In genomic region chr1:184644771-184645170, GRCh38 we compare ENCODE assay signal across 35 cellular contexts.
DNase-seq lines count a peak whose midpoint lies in the region; ATAC-seq and TF ChIP-seq lines count a peak whose summit lies in the region.
"Had no signal": no experiment of that assay in that cellular context is flagged by ENCODE, and none has a peak within 500 bp of the region (broad histone marks: within the 10 kb centered on the region; RNA-seq: fewer than 3 reads in every experiment).

No MANE protein-coding gene starts in this region.

- CTCF ChIA-PET in MCF 10A (lab: Yijun Ruan, JAX) (interaction anchor here (1.4 to 1.5 kb wide), 2 partner anchors 9 to 20 kb away, joined by 4 to 7 read pairs; no protein-coding TSS in a partner anchor), mammary epithelial cell (lab: Charles Lee; ENCODE audit: low non-redundant PET) (no interaction called here)

- no peaks in the 10 kb centered on the region for H3K27me3 ChIP-seq in mammary epithelial cell (ENCODE audit: insufficient read depth, low read length)
- H3K27me3 ChIP-seq in esophagus muscularis mucosa: no peaks in the 10 kb centered on the region
- H3K27me3 ChIP-seq in aorta (ENCODE audit: control insufficient read depth in 1 of 2, insufficient read depth in 2 of 2, low read length in 1 of 2): no peaks in the 10 kb centered on the region
- H3K27me3 ChIP-seq: BE2C; BLaER1; BLaER1 treated with 17β-estradiol and CSF1 and Interleukin-3, amounts not matched to agents 10 nM and 100 nM had no signal

- no peak overlapping the region for H3K4me2 ChIP-seq in mammary epithelial cell (ENCODE audit: insufficient read depth, low read depth, low read length)
- H3K4me2 ChIP-seq: A549; BLaER1; BLaER1 treated with 17β-estradiol and CSF1 and Interleukin-3, amounts not matched to agents 10 nM and 100 nM had no signal

- in situ Hi-C loops in mammary epithelial cell (cut with MboI; ENCODE audit: low sequenced_read_pairs in 2 of 2): no loop called here

- no peak for TF ChIP-seq EP300 in esophagus muscularis mucosa (IDR thresholded peaks at IDR 0.05)

- no peaks in the 10 kb centered on the region for H3K36me3 ChIP-seq in mammary epithelial cell (ENCODE audit: insufficient read depth, low read length)
- no peaks in the 10 kb centered on the region for H3K36me3 ChIP-seq in esophagus muscularis mucosa
- no peaks in the 10 kb centered on the region for H3K36me3 ChIP-seq in aorta (ENCODE audit: control insufficient read depth in 1 of 2, insufficient read depth in 2 of 2, low read length in 1 of 2)
- H3K36me3 ChIP-seq: BE2C; BLaER1; BLaER1 treated with 17β-estradiol and CSF1 and Interleukin-3, amounts not matched to agents 10 nM and 100 nM had no signal

- H3K79me2 ChIP-seq in mammary epithelial cell (ENCODE audit: insufficient read depth, low read length): no peaks in the 10 kb centered on the region

- H4K20me1 ChIP-seq in mammary epithelial cell (ENCODE audit: insufficient read depth, low read length): no peaks in the 10 kb centered on the region
- H4K20me1 ChIP-seq: BLaER1; BLaER1 treated with 17β-estradiol and CSF1 and Interleukin-3, amounts not matched to agents 10 nM and 100 nM had no signal

- no peak for ATAC-seq in Right ventricle myocardium inferior
- no peak for ATAC-seq in left cardiac atrium
- ATAC-seq in aorta (ENCODE audit: low FRiP score): no peak
- ATAC-seq: A549; CD8-positive, alpha-beta T cell had no signal

- TF ChIP-seq CTCF in MCF 10A (IDR thresholded peaks at IDR 0.05; ENCODE audit: unreplicated experiment): no peak
- TF ChIP-seq CTCF in mammary epithelial cell (conservative IDR thresholded peaks at IDR 0.05 in 1 of 2, IDR thresholded peaks at IDR 0.05 in 1 of 2; ENCODE audit: extremely low read depth in 1 of 2, insufficient read depth in 1 of 2, low read depth in 1 of 2, low read length in 2 of 2): no peak
- no peak for TF ChIP-seq CTCF in esophagus muscularis mucosa (IDR thresholded peaks at IDR 0.05)

- H3K27ac ChIP-seq in mammary epithelial cell (ENCODE audit: insufficient read depth, low read depth, low read length) (no peak overlapping the region), esophagus muscularis mucosa (replicated peaks in 1 of 4) (no peak overlapping the region), aorta (ENCODE audit: low read depth in 1 of 2, low read length in 2 of 2) (no peak overlapping the region)
- H3K27ac ChIP-seq: 22Rv1; A549; BLaER1; BLaER1 treated with 17β-estradiol and CSF1 and Interleukin-3, amounts not matched to agents 10 nM and 100 nM; C4-2B had no signal

- H3K4me3 Mint-ChIP-seq in MCF 10A (ENCODE audit: unreplicated experiment): no peak overlapping the region
- H3K4me3 Mint-ChIP-seq: B cell; CD14-positive monocyte; CD4-positive, alpha-beta memory T cell; CD4-positive, alpha-beta T cell; CD4-positive, CD25-positive, alpha-beta regulatory T cell; CD8-positive, alpha-beta memory T cell; CD8-positive, alpha-beta T cell had no signal

- DNase-seq in MCF 10A (ENCODE audit: unreplicated experiment): no peak
- DNase-seq in mammary epithelial cell: no peak
- peak; percentile 27 for DNase-seq in Right ventricle myocardium inferior (ENCODE audit: missing footprints)
- DNase-seq in left cardiac atrium: no peak
- peak; percentile 56 for DNase-seq in Jurkat, Clone E6-1 (ENCODE audit: low read depth, low spot score)
- peak; percentile 86 for DNase-seq in esophagus muscularis mucosa (ENCODE audit: extremely low spot score)
- DNase-seq in aorta: no peak
- no peak for DNase-seq in HT-29 (ENCODE audit: low spot score)
- DNase-seq: 8988T; ACHN; AML-193; BE2C; C1 segment of cervical spinal cord; Caco-2; Calu3; CD4-positive, alpha-beta memory T cell; CD4-positive, alpha-beta T cell; CD4-positive, CD25-positive, alpha-beta regulatory T cell; CD8-positive, alpha-beta memory T cell; CD8-positive, alpha-beta T cell; COR-L47; DMS 273 treated with DMSO at 0.1 percent for 48 hours; DMS153; DMS53; DMS79; DMS79 treated with DMSO at 0.1 percent for 48 hours; DND-41; EL had no signal

- no peaks in the 10 kb centered on the region for H3K36me3 Mint-ChIP-seq in MCF 10A (ENCODE audit: insufficient read depth, unreplicated experiment)
- H3K36me3 Mint-ChIP-seq: CD14-positive monocyte; CD4-positive, alpha-beta memory T cell; CD8-positive, alpha-beta T cell had no signal

- H3K9me3 ChIP-seq in mammary epithelial cell (replicated peaks; ENCODE audit: insufficient read depth, low read length) (no peaks in the 10 kb centered on the region), esophagus muscularis mucosa (no peaks in the 10 kb centered on the region), aorta (ENCODE audit: control insufficient read depth, low read length) (no peaks in the 10 kb centered on the region)
- H3K9me3 ChIP-seq: BE2C, Caco-2 had no signal

- intact Hi-C loops in MCF 10A (cut with micrococcal nuclease) (no loop called here), mammary epithelial cell (cut with micrococcal nuclease) (no loop called here), Right ventricle myocardium inferior (cut with DNase I) (no loop called here), left cardiac atrium (cut with DNase I) (no loop called here), esophagus muscularis mucosa (cut with DNase I) (no loop called here), aorta (cut with DNase I) (no loop called here)

- TF ChIP-seq POLR2A in esophagus muscularis mucosa (IDR thresholded peaks at IDR 0.05; ENCODE audit: low read depth): no peak

- no peak overlapping the region for H2AFZ ChIP-seq in mammary epithelial cell (ENCODE audit: low read depth, low read length)

- no peaks in the 10 kb centered on the region for H3K27me3 Mint-ChIP-seq in MCF 10A (ENCODE audit: insufficient read depth, unreplicated experiment)

- no peaks in the 10 kb centered on the region for H3K9me3 Mint-ChIP-seq in MCF 10A (ENCODE audit: unreplicated experiment)
- H3K9me3 Mint-ChIP-seq: CD4-positive, alpha-beta T cell; CD8-positive, alpha-beta memory T cell; CD8-positive, alpha-beta T cell had no signal

- dilution Hi-C loops in mammary epithelial cell (cut with HindIII; ENCODE audit: low sequenced_read_pairs): no loop called here

- no peak overlapping the region for H3K9ac ChIP-seq in mammary epithelial cell (ENCODE audit: insufficient read depth, low read length)
- H3K9ac ChIP-seq: BLaER1; BLaER1 treated with 17β-estradiol and CSF1 and Interleukin-3, amounts not matched to agents 10 nM and 100 nM had no signal

- H3K4me1 ChIP-seq in mammary epithelial cell (ENCODE audit: insufficient read depth, low read length): no peaks in the 10 kb centered on the region
- H3K4me1 ChIP-seq in esophagus muscularis mucosa: peaks cover 11 to 21% (median 19%) of the 10 kb centered on the region in 4 donors
- H3K4me1 ChIP-seq in aorta (ENCODE audit: control insufficient read depth in 1 of 2, insufficient read depth in 2 of 2, low read length in 2 of 2): peaks cover 0 to 9% of the 10 kb centered on the region in 2 donors
- H3K4me1 ChIP-seq: A549, BLaER1, Caco-2 had no signal

- BruUV-seq in MCF 10A (replicated peaks; lab: Mats Ljungman, UMichigan) (no TSS peak), mammary epithelial cell (replicated peaks; lab: Mats Ljungman, UMichigan) (no TSS peak)

- H3K4me3 ChIP-seq in mammary epithelial cell (replicated peaks in 1 of 3; ENCODE audit: insufficient read depth in 1 of 3, low read depth in 2 of 3, low read length in 3 of 3) (no peak overlapping the region), esophagus muscularis mucosa (no peak overlapping the region), aorta (ENCODE audit: low read length in 2 of 2) (no peak overlapping the region)
- H3K4me3 ChIP-seq in Jurkat, Clone E6-1 (ENCODE audit: low read length): no peak overlapping the region
- H3K4me3 ChIP-seq: A549; BLaER1; BLaER1 treated with 17β-estradiol and CSF1 and Interleukin-3, amounts not matched to agents 10 nM and 100 nM had no signal

- POLR2A ChIA-PET in MCF 10A (lab: Yijun Ruan, JAX): interaction anchor here (1.4 kb wide), 1 partner anchor 110 kb away, joined by 3 read pairs; the partner anchor contains the start of gene EDEM3

- 88% methylated on average over 11 of the region's 11 CpGs for WGBS in mammary epithelial cell (ENCODE audit: low coverage, missing lambda C conversion rate)
- WGBS in esophagus muscularis mucosa: 96% methylated on average over 8 of the region's 11 CpGs
- 96 to 97% methylated on average over 11 of the region's 11 CpGs for WGBS in aorta, 2 donors

- peak overlapping the region; percentile 41 for H3K27ac Mint-ChIP-seq in MCF 10A (ENCODE audit: low read depth, unreplicated experiment)
- H3K27ac Mint-ChIP-seq: B cell; CD14-positive monocyte; CD4-positive, alpha-beta memory T cell; CD4-positive, alpha-beta T cell; CD4-positive, CD25-positive, alpha-beta regulatory T cell; CD8-positive, alpha-beta T cell had no signal

- peaks cover 6% of the 10 kb centered on the region for H3K4me1 Mint-ChIP-seq in MCF 10A (ENCODE audit: insufficient read depth, unreplicated experiment)
- H3K4me1 Mint-ChIP-seq: B cell; CD4-positive, alpha-beta memory T cell; CD4-positive, CD25-positive, alpha-beta regulatory T cell; CD8-positive, alpha-beta memory T cell had no signal

Comparison
In these comparisons a context has a peak if more than half of its experiments do, and no peak if none do; other contexts are left out.
1. DNase-seq: peak in Right ventricle myocardium inferior (single experiment), Jurkat, Clone E6-1 (single experiment) and esophagus muscularis mucosa (single experiment); none in MCF 10A (single experiment), mammary epithelial cell (single experiment), left cardiac atrium (single experiment), aorta (0 of 2) and HT-29 (single experiment).